17 cellular contexts compared by ENCODE assay signal in genomic region chr6:42304313-42304712, GRCh38.
DNase-seq lines count a peak whose midpoint lies in the region; ATAC-seq, FAIRE-seq and TF ChIP-seq lines count a peak whose summit lies in the region.
"Had no signal": no experiment of that assay in that cellular context is flagged by ENCODE, and none has a peak within 500 bp of the region (broad histone marks: within the 10 kb centered on the region; RNA-seq: fewer than 3 reads in every experiment).

No MANE protein-coding gene starts in this region.

- CTCF ChIA-PET in HepG2 (lab: Yijun Ruan, JAX; ENCODE audit: low intra/inter-chr PET ratio, low total read pairs): no interaction called here

- in situ Hi-C loops in HepG2 (cut with HindIII; ENCODE audit: extremely low pct_ligation_motif_present, low pct_unique_long_range_greater_than_20kb): no loop called here

- H4K20me1 ChIP-seq in HepG2 (ENCODE audit: insufficient read depth, low read length): no peaks in the 10 kb centered on the region

- no peak overlapping the region for H3K9ac ChIP-seq in HepG2 (ENCODE audit: insufficient read depth, low read depth, low read length)

- no peak for TF ChIP-seq EP300 in HepG2 (IDR thresholded peaks at IDR 0.05; ENCODE audit: low read depth in 2 of 2, low read length in 2 of 2)
- TF ChIP-seq EP300 in HepG2 (CRISPR knock-in tag; IDR thresholded peaks at IDR 0.05; ENCODE audit: borderline replicate concordance): no peak

- no peak overlapping the region for H3K4me3 ChIP-seq in WERI-Rb-1 (ENCODE audit: low read depth, low read length)
- no peak overlapping the region for H3K4me3 ChIP-seq in thyroid gland (replicated peaks in 1 of 3)
- H3K4me3 ChIP-seq in HepG2 (replicated peaks in 1 of 3; ENCODE audit: insufficient read depth in 1 of 3, low read depth in 2 of 3, low read length in 3 of 3): no peak overlapping the region
- H3K4me3 ChIP-seq: cardiac muscle cell, dorsolateral prefrontal cortex had no signal

- WGBS in thyroid gland, 2 donors: 60 to 68% methylated on average over 2 to 4 of the region's 4 CpGs
- 17% methylated on average over 1 of the region's 4 CpGs for WGBS in HepG2 (ENCODE audit: low lambda C conversion rate)

- TF ChIP-seq CTCF in WERI-Rb-1 (IDR thresholded peaks at IDR 0.05; ENCODE audit: low read depth, low read length) (no peak), thyroid gland (IDR thresholded peaks at IDR 0.05) (no peak), HepG2 (CRISPR knock-in tag; IDR thresholded peaks at IDR 0.05) (no peak)

- H3K4me2 ChIP-seq in HepG2 (ENCODE audit: low read depth, low read length): no peak overlapping the region

- H3K36me3 ChIP-seq in WERI-Rb-1 (no peaks in the 10 kb centered on the region), thyroid gland (no peaks in the 10 kb centered on the region), HepG2 (replicated peaks in 1 of 2; ENCODE audit: control insufficient read depth in 1 of 2, insufficient read depth in 2 of 2, low read length in 2 of 2) (no peaks in the 10 kb centered on the region)
- H3K36me3 ChIP-seq: cardiac muscle cell had no signal

- TF ChIP-seq POLR2A in thyroid gland (IDR thresholded peaks at IDR 0.05) (no peak), HepG2 (IDR thresholded peaks at IDR 0.05; ENCODE audit: insufficient read depth in 1 of 2, low read depth in 2 of 2, low read length in 2 of 2) (no peak)

- FAIRE-seq in HepG2 (lab: Jason Lieb, UNC): no peak

- peak overlapping the region; percentile 65 for H3K27ac ChIP-seq in WERI-Rb-1
- H3K27ac ChIP-seq in thyroid gland: peak overlapping the region in 2 of 3 donors; percentile 53 to 54
- H3K27ac ChIP-seq in HepG2 (ENCODE audit: extremely low read length, insufficient read depth, low read length): no peak overlapping the region
- H3K27ac ChIP-seq: cardiac muscle cell, dorsolateral prefrontal cortex had no signal

- H2AFZ ChIP-seq in HepG2 (ENCODE audit: low read length): no peak overlapping the region

- ATAC-seq in GM19452 (IDR thresholded peaks at IDR 0.05; ENCODE audit: unreplicated experiment) (no peak), HepG2 (no peak)
- ATAC-seq: activated CD4-positive, CD25-positive, alpha-beta regulatory T cell treated with anti-CD3 and anti-CD28 coated beads, Interleukin-2, amount 50 U/mL, for 24 hours had no signal

- peak; percentile 17 for DNase-seq in NCI-H2171 treated with DMSO at 0.1 percent for 48 hours (lab: John Stamatoyannopoulos, UW)
- DNase-seq in NCI-H2171 (lab: John Stamatoyannopoulos, UW): no peak
- DNase-seq in WERI-Rb-1: peak; percentile 94
- peak; percentile 37 for DNase-seq in left kidney (ENCODE audit: low read depth, low spot score)
- no peak for DNase-seq in thyroid gland
- no peak for DNase-seq in HepG2 (ENCODE audit: low spot score)
- no peak for DNase-seq in ureter (ENCODE audit: low spot score)
- DNase-seq: DMS153, dorsolateral prefrontal cortex, MM.1S, naive B cell, NCI-H1694 treated with DMSO at 0.1 percent for 48 hours, OCI-M1, posterior cingulate gyrus had no signal

- peaks cover 23 to 38% of the 10 kb centered on the region in 2 donors for H3K4me1 ChIP-seq in thyroid gland
- H3K4me1 ChIP-seq in HepG2 (ENCODE audit: insufficient read depth, low read length): no peaks in the 10 kb centered on the region

- TF ChIP-seq RAD21 in HepG2 (CRISPR knock-in tag; IDR thresholded peaks at IDR 0.05): no peak

- intact Hi-C loops in thyroid gland (cut with DNase I) (no loop called here), HepG2 (cut with micrococcal nuclease; ENCODE audit: unreplicated experiment) (no loop called here)

- H3K27me3 ChIP-seq in WERI-Rb-1 (ENCODE audit: insufficient read depth, low read depth, severe bottlenecking) (no peaks in the 10 kb centered on the region), thyroid gland (no peaks in the 10 kb centered on the region), HepG2 (ENCODE audit: control insufficient read depth in 1 of 2, insufficient read depth in 2 of 2, low read length in 2 of 2) (peaks cover 3 to 21% of the 10 kb centered on the region in 2 experiments; a peak in 2 of 5 replicates)
- H3K27me3 ChIP-seq: cardiac muscle cell, dorsolateral prefrontal cortex had no signal

- POLR2A ChIA-PET in HepG2 (lab: Yijun Ruan, JAX): no interaction called here

- BruUV-seq in HepG2 (replicated peaks; lab: Mats Ljungman, UMichigan): no TSS peak

- no peaks in the 10 kb centered on the region for H3K9me3 ChIP-seq in WERI-Rb-1 (ENCODE audit: severe bottlenecking)
- H3K9me3 ChIP-seq in thyroid gland: no peaks in the 10 kb centered on the region
- no peaks in the 10 kb centered on the region for H3K9me3 ChIP-seq in HepG2 (ENCODE audit: low read length)

- no peaks in the 10 kb centered on the region for H3K79me2 ChIP-seq in HepG2 (ENCODE audit: insufficient read depth, low read length)

TF ChIP-seq in HepG2, 621 proteins besides CTCF, POLR2A, EP300 and RAD21 (continues in another document):
- TF ChIP-seq, protein P1, sequence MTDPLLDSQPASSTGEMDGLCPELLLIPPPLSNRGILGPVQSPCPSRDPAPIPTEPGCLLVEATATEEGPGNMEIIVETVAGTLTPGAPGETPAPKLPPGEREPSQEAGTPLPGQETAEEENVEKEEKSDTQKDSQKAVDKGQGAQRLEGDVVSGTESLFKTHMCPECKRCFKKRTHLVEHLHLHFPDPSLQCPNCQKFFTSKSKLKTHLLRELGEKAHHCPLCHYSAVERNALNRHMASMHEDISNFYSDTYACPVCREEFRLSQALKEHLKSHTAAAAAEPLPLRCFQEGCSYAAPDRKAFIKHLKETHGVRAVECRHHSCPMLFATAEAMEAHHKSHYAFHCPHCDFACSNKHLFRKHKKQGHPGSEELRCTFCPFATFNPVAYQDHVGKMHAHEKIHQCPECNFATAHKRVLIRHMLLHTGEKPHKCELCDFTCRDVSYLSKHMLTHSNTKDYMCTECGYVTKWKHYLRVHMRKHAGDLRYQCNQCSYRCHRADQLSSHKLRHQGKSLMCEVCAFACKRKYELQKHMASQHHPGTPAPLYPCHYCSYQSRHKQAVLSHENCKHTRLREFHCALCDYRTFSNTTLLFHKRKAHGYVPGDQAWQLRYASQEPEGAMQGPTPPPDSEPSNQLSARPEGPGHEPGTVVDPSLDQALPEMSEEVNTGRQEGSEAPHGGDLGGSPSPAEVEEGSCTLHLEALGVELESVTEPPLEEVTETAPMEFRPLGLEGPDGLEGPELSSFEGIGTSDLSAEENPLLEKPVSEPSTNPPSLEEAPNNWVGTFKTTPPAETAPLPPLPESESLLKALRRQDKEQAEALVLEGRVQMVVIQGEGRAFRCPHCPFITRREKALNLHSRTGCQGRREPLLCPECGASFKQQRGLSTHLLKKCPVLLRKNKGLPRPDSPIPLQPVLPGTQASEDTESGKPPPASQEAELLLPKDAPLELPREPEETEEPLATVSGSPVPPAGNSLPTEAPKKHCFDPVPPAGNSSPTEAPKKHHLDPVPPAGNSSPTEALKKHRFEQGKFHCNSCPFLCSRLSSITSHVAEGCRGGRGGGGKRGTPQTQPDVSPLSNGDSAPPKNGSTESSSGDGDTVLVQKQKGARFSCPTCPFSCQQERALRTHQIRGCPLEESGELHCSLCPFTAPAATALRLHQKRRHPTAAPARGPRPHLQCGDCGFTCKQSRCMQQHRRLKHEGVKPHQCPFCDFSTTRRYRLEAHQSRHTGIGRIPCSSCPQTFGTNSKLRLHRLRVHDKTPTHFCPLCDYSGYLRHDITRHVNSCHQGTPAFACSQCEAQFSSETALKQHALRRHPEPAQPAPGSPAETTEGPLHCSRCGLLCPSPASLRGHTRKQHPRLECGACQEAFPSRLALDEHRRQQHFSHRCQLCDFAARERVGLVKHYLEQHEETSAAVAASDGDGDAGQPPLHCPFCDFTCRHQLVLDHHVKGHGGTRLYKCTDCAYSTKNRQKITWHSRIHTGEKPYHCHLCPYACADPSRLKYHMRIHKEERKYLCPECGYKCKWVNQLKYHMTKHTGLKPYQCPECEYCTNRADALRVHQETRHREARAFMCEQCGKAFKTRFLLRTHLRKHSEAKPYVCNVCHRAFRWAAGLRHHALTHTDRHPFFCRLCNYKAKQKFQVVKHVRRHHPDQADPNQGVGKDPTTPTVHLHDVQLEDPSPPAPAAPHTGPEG (CRISPR knock-in tag; IDR thresholded peaks at IDR 0.05): no peak
- TF ChIP-seq ARID4A (CRISPR knock-in tag; IDR thresholded peaks at IDR 0.05; ENCODE audit: borderline replicate concordance) (no peak), RFX3 (CRISPR knock-in tag; IDR thresholded peaks at IDR 0.05) (no peak), ATRX (CRISPR knock-in tag; IDR thresholded peaks at IDR 0.05; ENCODE audit: borderline replicate concordance) (no peak), ZBTB7B (CRISPR knock-in tag; IDR thresholded peaks at IDR 0.05) (no peak), KMT2A (CRISPR knock-in tag; IDR thresholded peaks at IDR 0.05) (no peak)

Comparison
In these comparisons a context has a peak if more than half of its experiments do, and no peak if none do; other contexts are left out.
1. DNase-seq: peak in NCI-H2171 treated with DMSO at 0.1 percent for 48 hours (single experiment), WERI-Rb-1 (single experiment) and left kidney (single experiment); none in NCI-H2171 (single experiment), thyroid gland (0 of 2), HepG2 (single experiment) and ureter (single experiment).